18 cellular contexts compared by ENCODE assay signal in the genomic region with DNA sequence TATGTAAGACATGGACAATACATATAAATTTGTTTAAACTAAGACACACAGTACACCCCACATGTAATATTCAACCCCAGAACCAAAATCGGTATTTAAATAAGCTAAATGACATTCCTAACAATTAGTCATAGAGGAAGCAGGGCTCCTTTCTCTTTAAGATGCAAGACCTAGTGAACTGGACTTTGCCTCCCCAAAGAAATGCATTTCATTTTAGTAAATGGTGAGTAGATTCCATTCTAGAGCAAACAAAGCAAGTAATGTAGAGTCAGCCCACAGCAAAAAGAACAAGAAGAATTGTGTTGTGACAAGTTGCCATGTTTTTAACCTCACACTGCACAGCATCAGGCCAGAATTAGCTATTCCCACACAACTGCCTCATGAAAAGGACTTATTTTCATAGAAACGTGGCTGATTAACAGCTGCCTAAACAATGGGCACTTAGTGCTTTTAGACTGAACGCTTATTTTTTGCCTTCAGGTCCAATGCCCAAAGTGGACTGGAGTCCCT. TPM values are rescaled to one million over a fixed set of nuclear protein-coding genes. Genes with fewer than 3 reads are reported as not detected.
DNase-seq lines count a peak whose midpoint lies in the region; ATAC-seq, FAIRE-seq and TF ChIP-seq lines count a peak whose summit lies in the region.
"Had no signal": no experiment of that assay in that cellular context is flagged by ENCODE, and none has a peak within 500 bp of the region (broad histone marks: within the 10 kb centered on the region; RNA-seq: fewer than 3 reads in every experiment).

No MANE protein-coding gene starts in this region.

- H3K9me2 ChIP-seq in PC-9 (ENCODE audit: insufficient read depth): no peaks in the 10 kb centered on the region

- no peak for TF ChIP-seq CTCF in astrocyte (IDR thresholded peaks at IDR 0.05; ENCODE audit: insufficient read depth, low read depth, low read length)
- TF ChIP-seq CTCF in PC-9 (conservative IDR thresholded peaks at IDR 0.05): no peak

- H3K4me3 ChIP-seq in astrocyte (ENCODE audit: insufficient read depth, low read depth, low read length) (no peak overlapping the region), PC-9 (no peak overlapping the region)
- H3K4me3 ChIP-seq: coronary artery, gastrocnemius medialis, left ventricle myocardium inferior had no signal

- H3K79me2 ChIP-seq in astrocyte (ENCODE audit: insufficient read depth, low read length) (peaks cover 76% of the 10 kb centered on the region), PC-9 (ENCODE audit: low read depth) (peaks cover 66% of the 10 kb centered on the region)

- H3K9ac ChIP-seq in astrocyte (ENCODE audit: low read length): peak overlapping the region; percentile 1

- H4K20me1 ChIP-seq in astrocyte (ENCODE audit: insufficient read depth, low read length) (peaks cover 65% of the 10 kb centered on the region), PC-9 (ENCODE audit: insufficient read depth) (peaks cover 72% of the 10 kb centered on the region)

- CTCF ChIA-PET in activated CD8-positive, alpha-beta memory T cell treated with anti-CD3 and anti-CD28 coated beads, Interleukin-2, amount 10 ng/mL, durations not matched to agents 7 days and 5 days (lab: Charles Lee): interaction anchor here (1.0 kb wide), 1 partner anchor 21 kb away, joined by 3 read pairs; no protein-coding TSS in a partner anchor
- CTCF ChIA-PET in PC-9 (lab: Charles Lee): interaction anchor here (0.6 kb wide), 1 partner anchor 17 kb away, joined by 6 read pairs; a partner anchor contains a TSS

- H3K9me3 Mint-ChIP-seq in activated CD8-positive, alpha-beta memory T cell treated with anti-CD3 and anti-CD28 coated beads, Interleukin-2, amount 10 ng/mL, durations not matched to agents 7 days and 5 days (ENCODE audit: low read depth): no peaks in the 10 kb centered on the region
- H3K9me3 Mint-ChIP-seq in astrocyte (ENCODE audit: unreplicated experiment): no peaks in the 10 kb centered on the region
- H3K9me3 Mint-ChIP-seq: activated T-cell treated with anti-CD3 and anti-CD28 coated beads, Interleukin-2, amount 50 U/mL, for 4 hours; stimulated activated naive CD8-positive, alpha-beta T cell treated with anti-CD3 and anti-CD28 coated beads, Interleukin-15, amount 100 ng/mL, for 72 hours had no signal

- ATAC-seq in activated CD8-positive, alpha-beta memory T cell treated with anti-CD3 and anti-CD28 coated beads, Interleukin-2, amount 10 ng/mL, durations not matched to agents 7 days and 5 days: no peak
- ATAC-seq in left lobe of liver (peak; percentile 31), GM18858 (IDR thresholded peaks at IDR 0.05; ENCODE audit: unreplicated experiment) (no peak)
- ATAC-seq: activated T-cell treated with anti-CD3 and anti-CD28 coated beads, Interleukin-2, amount 50 U/mL, for 4 hours; gastrocnemius medialis; stimulated activated naive CD8-positive, alpha-beta T cell treated with anti-CD3 and anti-CD28 coated beads, Interleukin-15, amount 100 ng/mL, for 72 hours had no signal

- no peak for DNase-seq in activated CD8-positive, alpha-beta memory T cell treated with anti-CD3 and anti-CD28 coated beads, Interleukin-2, amount 10 ng/mL, durations not matched to agents 7 days and 5 days
- no peak for DNase-seq in activated CD8-positive, alpha-beta memory T cell treated with anti-CD3 and anti-CD28 coated beads for 24 hours
- DNase-seq in astrocyte (ENCODE audit: low read depth) (peak; percentile 67), left lobe of liver (ENCODE audit: low spot score) (no peak), PC-9 (no peak), iPS-NIHi11 (ENCODE audit: low spot score) (no peak)
- DNase-seq: 8988T; activated T-cell treated with anti-CD3 and anti-CD28 coated beads, Interleukin-2, amount 50 U/mL, for 4 hours; gastrocnemius medialis; left ventricle myocardium inferior; MV-4-11; NCI-H226; Right ventricle myocardium superior; stimulated activated CD4-positive, alpha-beta T cell treated with anti-CD3 and anti-CD28 coated beads, Interleukin-4, amount 100 ng/mL, for 1 hour; stimulated activated naive CD8-positive, alpha-beta T cell treated with anti-CD3 and anti-CD28 coated beads, Interleukin-15, amount 100 ng/mL, for 72 hours had no signal

- H3K4me2 ChIP-seq in astrocyte (ENCODE audit: low read length) (peak overlapping the region; percentile 59), PC-9 (no peak overlapping the region)

- H3K36me3 ChIP-seq in astrocyte (ENCODE audit: insufficient read depth, low read length): peaks cover 16% of the 10 kb centered on the region
- peaks cover 15% of the 10 kb centered on the region for H3K36me3 ChIP-seq in PC-9 (ENCODE audit: low read depth)

- no peaks in the 10 kb centered on the region for H3K9me3 ChIP-seq in astrocyte (ENCODE audit: insufficient read depth, low read depth, low read length)
- H3K9me3 ChIP-seq in PC-9 (ENCODE audit: insufficient read depth, low read depth): no peaks in the 10 kb centered on the region
- H3K9me3 ChIP-seq: gastrocnemius medialis, left ventricle myocardium inferior had no signal

- H3K4me1 ChIP-seq in astrocyte (ENCODE audit: insufficient read depth, low read length) (peaks cover 20% of the 10 kb centered on the region), PC-9 (replicated peaks; ENCODE audit: insufficient read depth) (no peaks in the 10 kb centered on the region)

- peaks cover 4% of the 10 kb centered on the region; the same call in 1 of the 2 replicates for H3F3A ChIP-seq in PC-9 (ENCODE audit: insufficient read depth, low read depth)

- H3K27ac ChIP-seq in astrocyte (ENCODE audit: low read depth, low read length) (peak overlapping the region; percentile 20), temporal lobe (ENCODE audit: low read depth, low read length) (peak overlapping the region; percentile 94), PC-9 (no peak overlapping the region)
- H3K27ac ChIP-seq: coronary artery, gastrocnemius medialis, left ventricle myocardium inferior had no signal

- H3K4me3 Mint-ChIP-seq in activated CD8-positive, alpha-beta memory T cell treated with anti-CD3 and anti-CD28 coated beads, Interleukin-2, amount 10 ng/mL, durations not matched to agents 7 days and 5 days: no peak overlapping the region
- peak overlapping the region; percentile 46 for H3K4me3 Mint-ChIP-seq in astrocyte (ENCODE audit: unreplicated experiment)
- H3K4me3 Mint-ChIP-seq: activated T-cell treated with anti-CD3 and anti-CD28 coated beads, Interleukin-2, amount 50 U/mL, for 4 hours; stimulated activated naive CD8-positive, alpha-beta T cell treated with anti-CD3 and anti-CD28 coated beads, Interleukin-15, amount 100 ng/mL, for 72 hours had no signal

- POLR2A ChIA-PET in PC-9 (lab: Charles Lee; ENCODE audit: unreplicated experiment): no interaction called here

- no peak for FAIRE-seq in astrocyte (lab: Jason Lieb, UNC)

- no peaks in the 10 kb centered on the region for H3K27me3 ChIP-seq in astrocyte (ENCODE audit: insufficient read depth, low read length)
- no peaks in the 10 kb centered on the region for H3K27me3 ChIP-seq in PC-9 (ENCODE audit: insufficient read depth, low read depth)
- H3K27me3 ChIP-seq: gastrocnemius medialis had no signal

- H3K4me1 Mint-ChIP-seq in activated CD8-positive, alpha-beta memory T cell treated with anti-CD3 and anti-CD28 coated beads, Interleukin-2, amount 10 ng/mL, durations not matched to agents 7 days and 5 days: peaks cover 20% of the 10 kb centered on the region
- H3K4me1 Mint-ChIP-seq in astrocyte (ENCODE audit: low read depth, unreplicated experiment): peaks cover 34% of the 10 kb centered on the region

- peaks cover 34% of the 10 kb centered on the region for H3K36me3 Mint-ChIP-seq in activated CD8-positive, alpha-beta memory T cell treated with anti-CD3 and anti-CD28 coated beads, Interleukin-2, amount 10 ng/mL, durations not matched to agents 7 days and 5 days
- peaks cover 11% of the 10 kb centered on the region for H3K36me3 Mint-ChIP-seq in astrocyte (ENCODE audit: low read depth, unreplicated experiment)

- H3K27me3 Mint-ChIP-seq in activated CD8-positive, alpha-beta memory T cell treated with anti-CD3 and anti-CD28 coated beads, Interleukin-2, amount 10 ng/mL, durations not matched to agents 7 days and 5 days: no peaks in the 10 kb centered on the region
- H3K27me3 Mint-ChIP-seq in astrocyte (ENCODE audit: low read depth, unreplicated experiment): no peaks in the 10 kb centered on the region
- H3K27me3 Mint-ChIP-seq: stimulated activated naive CD8-positive, alpha-beta T cell treated with anti-CD3 and anti-CD28 coated beads, Interleukin-15, amount 100 ng/mL, for 72 hours had no signal

- H2AFZ ChIP-seq in astrocyte (ENCODE audit: low read depth, low read length) (no peak overlapping the region), PC-9 (no peak overlapping the region)

- H3K27ac Mint-ChIP-seq in activated CD8-positive, alpha-beta memory T cell treated with anti-CD3 and anti-CD28 coated beads, Interleukin-2, amount 10 ng/mL, durations not matched to agents 7 days and 5 days: peak overlapping the region; percentile 4
- peak overlapping the region; percentile 28 for H3K27ac Mint-ChIP-seq in astrocyte (ENCODE audit: unreplicated experiment)
- H3K27ac Mint-ChIP-seq: stimulated activated naive CD8-positive, alpha-beta T cell treated with anti-CD3 and anti-CD28 coated beads, Interleukin-15, amount 100 ng/mL, for 72 hours had no signal

- intact Hi-C loops in PC-9 (cut with micrococcal nuclease; ENCODE audit: unreplicated experiment): no loop called here

- BruUV-seq in PC-9 (replicated peaks; lab: Mats Ljungman, UMichigan): no TSS peak

RNA-seq across cellular contexts. Expression of a gene that starts 14.4 kb away (rescaled TPM):
- 10 to 100 TPM; 89.1 to 97.0 TPM for total RNA-seq in activated CD8-positive, alpha-beta memory T cell treated with anti-CD3 and anti-CD28 coated beads, Interleukin-2, amount 10 ng/mL, durations not matched to agents 7 days and 5 days
- total RNA-seq in astrocyte: 82.9 and 96.0 TPM in 2 replicates
- total RNA-seq in left lobe of liver: 33.2 TPM
- total RNA-seq in temporal lobe: 63.2 TPM
- total RNA-seq in PC-9 (2021): 75.5 and 96.1 TPM in 2 replicates

RNA-seq across cellular contexts. Expression of a gene that starts 17.0 kb away (rescaled TPM):
- total RNA-seq in activated CD8-positive, alpha-beta memory T cell treated with anti-CD3 and anti-CD28 coated beads, Interleukin-2, amount 10 ng/mL, durations not matched to agents 7 days and 5 days: 10 to 100 TPM; 21.0 to 23.7 TPM
- total RNA-seq in astrocyte (60.5 and 66.0 TPM in 2 replicates), left lobe of liver (12.9 TPM), temporal lobe (31.7 TPM), PC-9 (2021) (38.3 and 39.7 TPM in 2 replicates)

RNA-seq across cellular contexts. Expression of a gene that starts 36.3 kb away (rescaled TPM):
- 100 to 1,000 TPM in 1 of 2 experiments, 10 to 100 TPM in 1; 98.1 to 112 TPM for total RNA-seq in activated CD8-positive, alpha-beta memory T cell treated with anti-CD3 and anti-CD28 coated beads, Interleukin-2, amount 10 ng/mL, durations not matched to agents 7 days and 5 days
- total RNA-seq in astrocyte: 169 and 177 TPM in 2 replicates
- 31.4 TPM for total RNA-seq in left lobe of liver
- total RNA-seq in temporal lobe: 39.8 TPM
- 60.6 and 64.7 TPM in 2 replicates for total RNA-seq in PC-9 (2021)

RNA-seq across cellular contexts. Expression of a gene that starts 47.6 kb away (rescaled TPM):
- total RNA-seq in activated CD8-positive, alpha-beta memory T cell treated with anti-CD3 and anti-CD28 coated beads, Interleukin-2, amount 10 ng/mL, durations not matched to agents 7 days and 5 days: under 1 TPM; 0.14 to 0.23 TPM
- total RNA-seq in astrocyte (0.19 and 0.23 TPM in 2 replicates), left lobe of liver (0.20 TPM), temporal lobe (2.5 TPM), PC-9 (2021) (3.4 and 3.7 TPM in 2 replicates)
